24 cellular contexts compared by ENCODE assay signal in the genomic region with DNA sequence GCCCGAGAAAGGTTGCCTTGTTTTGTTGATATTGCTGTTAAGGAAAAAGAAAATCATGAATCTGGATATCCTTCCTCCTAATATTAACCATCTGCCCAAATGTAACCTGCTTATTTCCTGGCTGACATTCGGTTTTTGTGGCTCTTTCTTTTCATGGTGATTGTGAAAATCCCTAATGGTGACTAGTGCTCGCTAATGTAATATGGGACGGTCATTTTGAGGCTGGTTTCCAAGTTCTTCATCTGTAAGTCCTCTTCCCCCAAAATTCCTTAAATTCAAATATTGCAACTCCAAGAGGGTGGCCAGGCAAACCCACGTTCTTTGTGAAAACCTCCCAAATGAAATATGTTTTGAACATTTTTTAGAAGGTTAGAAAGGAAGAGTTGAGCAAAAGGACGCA.
"Had no signal": no experiment of that assay in that cellular context is flagged by ENCODE, and none has a peak within 500 bp of the region (broad histone marks: within the 10 kb centered on the region; RNA-seq: fewer than 3 reads in every experiment).

No MANE protein-coding gene starts in this region.

- H3K4me2 ChIP-seq: hepatocyte had no signal

- H3K4me3 ChIP-seq: dorsolateral prefrontal cortex, gastroesophageal sphincter, heart left ventricle, hepatocyte, prostate gland, right atrium auricular region, sigmoid colon, stomach, thyroid gland had no signal

- H3K36me3 ChIP-seq: gastroesophageal sphincter, heart left ventricle, prostate gland, right atrium auricular region, sigmoid colon, stomach, thyroid gland had no signal

- H3K4me1 ChIP-seq: prostate gland, right atrium auricular region, sigmoid colon, stomach, thyroid gland had no signal

- DNase-seq: dorsolateral prefrontal cortex; effector CD4-positive, alpha-beta T cell; foreskin keratinocyte; heart left ventricle; kidney; mesendoderm; midbrain; naive thymus-derived CD4-positive, alpha-beta T cell; nephron progenitor cell; nucleus accumbens; sigmoid colon; stimulated activated CD4-positive, alpha-beta T cell treated with anti-CD3 and anti-CD28 coated beads, Interleukin-2, amount 100 ng/mL, for 24 hours; stimulated activated CD4-positive, alpha-beta T cell treated with anti-CD3 and anti-CD28 coated beads, Interleukin-4, amount 100 ng/mL, for 24 hours; stimulated activated naive CD4-positive, alpha-beta T cell treated with Interleukin-2 at 50 U/mL for 16 hours; stomach; thyroid gland had no signal

- ATAC-seq: esophagus mucosa; gastroesophageal sphincter; heart left ventricle; left lobe of liver; naive thymus-derived CD4-positive, alpha-beta T cell; stimulated activated effector memory CD8-positive, alpha-beta T cell treated with anti-CD3 and anti-CD28 coated beads, Interleukin-12 subunit alpha, Interleukin-12 subunit beta, amount 100 ng/mL, for 72 hours had no signal

- H2AFZ ChIP-seq: hepatocyte had no signal

- H3K9me3 ChIP-seq: gastroesophageal sphincter, heart left ventricle, prostate gland, right atrium auricular region, sigmoid colon, stomach, thyroid gland had no signal

- H3K27me3 ChIP-seq: foreskin keratinocyte, gastroesophageal sphincter, heart left ventricle, hepatocyte, right atrium auricular region, sigmoid colon, stomach, thyroid gland had no signal

- H3K27ac ChIP-seq: dorsolateral prefrontal cortex, epithelial cell of prostate, foreskin keratinocyte, gastroesophageal sphincter, heart left ventricle, hepatocyte, prostate gland, right atrium auricular region, sigmoid colon, stomach, thyroid gland had no signal
